In genomic region chr10:93261089-93261488, GRCh38 we compare ENCODE assay signal across 22 cellular contexts.
"Had no signal": no experiment of that assay in that cellular context is flagged by ENCODE, and none has a peak within 500 bp of the region (broad histone marks: within the 10 kb centered on the region; RNA-seq: fewer than 3 reads in every experiment).

No MANE protein-coding gene starts in this region.

- H3K4me1 ChIP-seq: left lung, lower lobe of right lung, parathyroid adenoma, psoas muscle, spleen, tibial artery had no signal

- ATAC-seq: left lung; lower lobe of right lung; psoas muscle; sciatic nerve; stimulated activated memory B cell treated with anti-CD40 and anti-IgM and Interleukin-4, amounts not matched to agents 10 μg/mL and 1 μg/mL and 100 μg/mL, for 72 hours had no signal

- H3K4me3 Mint-ChIP-seq: dendritic cell treated with granulocyte-macrophage colony-stimulating factor and Interleukin-4, amounts not matched to agents 40 ng/mL and 50 ng/mL, for 4 days; memory B cell; naive B cell; nephron; stimulated activated memory B cell treated with anti-CD40 and anti-IgM and Interleukin-4, amounts not matched to agents 10 μg/mL and 1 μg/mL and 100 μg/mL, for 72 hours; stimulated activated naive CD8-positive, alpha-beta T cell treated with anti-CD3 and anti-CD28 coated beads, Interleukin-15, Interleukin-2, amounts not matched to agents 100 ng/mL and 50 ng/mL, for 24 hours had no signal

- H3K27me3 ChIP-seq: left lung, spleen, tibial artery had no signal

- H3K9me3 ChIP-seq: left lung, lower lobe of right lung, psoas muscle, spleen, tibial artery had no signal

- H3K4me1 Mint-ChIP-seq: memory B cell; naive B cell; nephron; stimulated activated memory B cell treated with anti-CD40 and anti-IgM and Interleukin-4, amounts not matched to agents 10 μg/mL and 1 μg/mL and 100 μg/mL, for 72 hours had no signal

- H3K27ac Mint-ChIP-seq: dendritic cell treated with granulocyte-macrophage colony-stimulating factor and Interleukin-4, amounts not matched to agents 40 ng/mL and 50 ng/mL, for 4 days; memory B cell; naive B cell; nephron; stimulated activated memory B cell treated with anti-CD40 and anti-IgM and Interleukin-4, amounts not matched to agents 10 μg/mL and 1 μg/mL and 100 μg/mL, for 72 hours; stimulated activated naive CD8-positive, alpha-beta T cell treated with anti-CD3 and anti-CD28 coated beads, Interleukin-15, Interleukin-2, amounts not matched to agents 100 ng/mL and 50 ng/mL, for 24 hours had no signal

- DNase-seq: cerebellar nuclear complex; foreskin melanocyte; head of caudate nucleus; hippocampal formation; islet precursor cell; left lung; lower lobe of right lung; naive B cell; psoas muscle; retina; spleen; stimulated activated CD4-positive, alpha-beta T cell treated with anti-CD3 and anti-CD28 coated beads, Interleukin-15, amount 100 ng/mL, for 24 hours; stimulated activated CD4-positive, alpha-beta T cell treated with anti-CD3 and anti-CD28 coated beads, Interleukin-1b, Interleukin-23, amount 100 ng/mL, for 48 hours; stimulated activated CD4-positive, alpha-beta T cell treated with anti-CD3 and anti-CD28 coated beads, Interleukin-4, amount 100 ng/mL, for 24 hours; tibial artery had no signal

- H3K27ac ChIP-seq: left lung, lower lobe of right lung, parathyroid adenoma, psoas muscle, spleen, tibial artery had no signal

- H3K4me3 ChIP-seq: left lung, lower lobe of right lung, psoas muscle, spleen, tibial artery had no signal

- H3K9me3 Mint-ChIP-seq: dendritic cell treated with granulocyte-macrophage colony-stimulating factor and Interleukin-4, amounts not matched to agents 40 ng/mL and 50 ng/mL, for 4 days; naive B cell; nephron; stimulated activated naive CD8-positive, alpha-beta T cell treated with anti-CD3 and anti-CD28 coated beads, Interleukin-15, Interleukin-2, amounts not matched to agents 100 ng/mL and 50 ng/mL, for 24 hours had no signal

- H3K9ac ChIP-seq: parathyroid adenoma had no signal

- H3K27me3 Mint-ChIP-seq: memory B cell; naive B cell; stimulated activated memory B cell treated with anti-CD40 and anti-IgM and Interleukin-4, amounts not matched to agents 10 μg/mL and 1 μg/mL and 100 μg/mL, for 72 hours; stimulated activated naive CD8-positive, alpha-beta T cell treated with anti-CD3 and anti-CD28 coated beads, Interleukin-15, Interleukin-2, amounts not matched to agents 100 ng/mL and 50 ng/mL, for 24 hours had no signal

- H3K36me3 ChIP-seq: left lung, lower lobe of right lung, spleen, tibial artery had no signal

- H2AFZ ChIP-seq: parathyroid adenoma had no signal

- H3K36me3 Mint-ChIP-seq: memory B cell; naive B cell; stimulated activated memory B cell treated with anti-CD40 and anti-IgM and Interleukin-4, amounts not matched to agents 10 μg/mL and 1 μg/mL and 100 μg/mL, for 72 hours had no signal
